ENCODE assay signal across 8 cellular contexts in the genomic region with DNA sequence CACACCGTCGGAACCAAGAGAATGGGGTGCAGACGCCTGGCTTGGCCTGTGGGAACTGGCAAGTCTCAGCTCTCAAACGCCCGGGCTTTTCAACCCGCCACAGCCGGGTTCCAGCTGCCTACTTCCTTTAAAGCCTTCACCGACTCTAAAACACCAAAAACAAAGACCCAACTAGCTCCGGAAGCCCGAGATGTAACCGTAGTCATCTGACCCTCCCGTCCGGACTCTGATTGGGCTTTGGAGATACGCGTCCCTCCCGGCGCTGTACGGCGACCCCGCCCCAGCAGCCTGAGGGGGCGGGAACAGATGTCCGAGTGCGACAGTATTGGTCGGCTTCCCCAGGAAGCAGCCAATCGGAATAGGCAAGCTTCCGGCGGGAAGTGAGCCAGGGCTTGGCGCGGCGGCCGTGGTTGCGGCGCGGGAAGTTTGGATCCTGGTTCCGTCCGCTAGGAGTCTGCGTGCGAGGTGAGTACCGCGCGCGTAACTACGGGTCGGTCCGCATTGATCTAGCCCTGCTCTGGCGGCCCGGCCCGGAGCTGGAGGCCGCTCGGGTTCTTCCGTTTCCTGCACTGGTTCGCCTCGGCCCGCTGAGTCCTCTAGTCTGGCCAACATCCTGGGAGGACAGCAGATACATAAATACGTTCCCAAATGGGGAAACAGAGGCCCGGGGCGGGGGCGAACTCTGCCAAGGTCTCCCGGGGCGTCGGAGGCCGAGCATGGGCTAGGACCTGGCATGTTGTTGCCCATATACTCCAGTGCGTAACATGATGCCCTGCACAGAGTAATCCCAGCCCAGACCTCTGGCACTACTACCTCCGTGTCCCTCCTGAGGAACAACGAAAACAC. TPM values are rescaled to one million over a fixed set of nuclear protein-coding genes. Genes with fewer than 3 reads are reported as not detected.
DNase-seq lines count a peak whose midpoint lies in the region; ATAC-seq and TF ChIP-seq lines count a peak whose summit lies in the region.

A gene (plus strand): TSS at position 371 of the 846 bp plus-strand sequence. CDS start 30,047 bp downstream, outside the sequence.

- BruUV-seq in PC-3 (replicated peaks; lab: Mats Ljungman, UMichigan) = TSS peak; percentile 68

- H3K4me2 ChIP-seq in PC-3 (ENCODE audit: low read length) = peak within 1 kb of the TSS; percentile 88

- no peak for TF ChIP-seq EP300 in Ishikawa (IDR thresholded peaks at IDR 0.05; ENCODE audit: borderline replicate concordance)

- ATAC-seq in GM21576 (IDR thresholded peaks at IDR 0.05; ENCODE audit: unreplicated experiment) (peak; percentile 97), PC-3 (peak; percentile 99)

- intact Hi-C loops in PC-3 (cut with micrococcal nuclease) = loop anchor here (5.0 kb wide), 2 partner anchors 155 to 170 kb away; no protein-coding TSS in a partner anchor

- H3K4me1 ChIP-seq in PC-3 (ENCODE audit: insufficient read depth, low read length) = peaks cover 5% of the 10 kb centered on the region; the same call in 1 of the 2 replicates

- no peaks in the 10 kb centered on the region for H3K36me3 ChIP-seq in PC-3 (ENCODE audit: low read depth, low read length)

- peak within 1 kb of the TSS; percentile 29; the same call in 1 of the 2 replicates for H3K27ac ChIP-seq in PC-3 (ENCODE audit: low read length)

- H3K9me3 ChIP-seq in PC-3 (ENCODE audit: low read length) = no peaks in the 10 kb centered on the region

- H3K4me3 ChIP-seq in PC-3 (ENCODE audit: low read length) = peak within 1 kb of the TSS; percentile 75
- H3K4me3 ChIP-seq in epithelial cell of proximal tubule (ENCODE audit: low read depth, low read length) = peak within 1 kb of the TSS; percentile 73

- H3K79me2 ChIP-seq in PC-3 (ENCODE audit: low read length) = peaks cover 38% of the 10 kb centered on the region

- no peaks in the 10 kb centered on the region for H3K27me3 ChIP-seq in PC-3 (ENCODE audit: low read length)

- POLR2A ChIA-PET in PC-3 (lab: Charles Lee; ENCODE audit: unreplicated experiment) = interaction anchor here (0.6 to 0.9 kb wide), 2 partner anchors 329 to 1312 kb away, joined by 4 to 17 read pairs; a partner anchor contains a TSS

- H2AFZ ChIP-seq in PC-3 (ENCODE audit: low read length) = peak within 1 kb of the TSS; percentile 81

- CTCF ChIA-PET in PC-3 (lab: Charles Lee) = interaction anchor here (0.6 kb wide), 1 partner anchor 266 kb away, joined by 3 read pairs; no protein-coding TSS in a partner anchor

- H3K9ac ChIP-seq in PC-3 (ENCODE audit: low read length) = peak within 1 kb of the TSS; percentile 86

- no peaks in the 10 kb centered on the region for H3F3A ChIP-seq in PC-3 (ENCODE audit: low read length, unreplicated experiment)

- no peak for TF ChIP-seq CTCF in PC-3 (conservative IDR thresholded peaks at IDR 0.05; ENCODE audit: low read depth, low read length)
- TF ChIP-seq CTCF in epithelial cell of proximal tubule (conservative IDR thresholded peaks at IDR 0.05; ENCODE audit: low read depth, low read length) = peak; percentile 25

- H3K9me2 ChIP-seq in PC-3 (replicated peaks; ENCODE audit: low read length) = no peaks in the 10 kb centered on the region

- DNase-seq in DMS53 (lab: John Stamatoyannopoulos, UW) (peak; percentile 97), PC-3 (peak; percentile 96), activated T-cell treated with anti-CD3 and anti-CD28 coated beads for 48 hours (ENCODE audit: low read depth) (peak; percentile 92), epithelial cell of proximal tubule (ENCODE audit: low read depth) (peak; percentile 68), mucosa of gallbladder (ENCODE audit: low spot score) (peak; percentile 97)
- peak; percentile 85 to 88 for DNase-seq in stimulated activated CD8-positive, alpha-beta memory T cell treated with anti-CD3 and anti-CD28 coated beads, Interleukin-4, amount 100 ng/mL, for 4 hours (ENCODE audit: low read depth in 2 of 2, low spot score in 1 of 2)

- no peak for TF ChIP-seq RAD21 in Ishikawa (IDR thresholded peaks at IDR 0.05; ENCODE audit: low read depth)

- no peaks in the 10 kb centered on the region for H4K20me1 ChIP-seq in PC-3 (ENCODE audit: low read length)

TF ChIP-seq in Ishikawa, 13 proteins besides CTCF, POLR2A, EP300 and RAD21:
- TF ChIP-seq EGR1 (IDR thresholded peaks at IDR 0.05) (0 out of 2 replicates have a peak, but pooled peaks have one; percentile 10), FOXM1 (IDR thresholded peaks at IDR 0.05; ENCODE audit: borderline replicate concordance, low read depth) (0 out of 2 replicates have a peak, but pooled peaks have one; percentile 33), TEAD4 (IDR thresholded peaks at IDR 0.05) (no peak), NFIC (IDR thresholded peaks at IDR 0.05) (peak; percentile 63; the same call in 1 of the 2 replicates), CREB1 (IDR thresholded peaks at IDR 0.05; ENCODE audit: low read depth) (no peak; the same call in 1 of the 2 replicates), ZBTB7A (IDR thresholded peaks at IDR 0.05; ENCODE audit: low read depth) (no peak), YY1 (IDR thresholded peaks at IDR 0.05; ENCODE audit: low read depth) (no peak), TAF1 (IDR thresholded peaks at IDR 0.05; ENCODE audit: low read depth) (peak; percentile 72; the same call in 1 of the 2 replicates), TCF12 (IDR thresholded peaks at IDR 0.05; ENCODE audit: low read depth) (no peak; the same call in 1 of the 2 replicates), CEBPB (IDR thresholded peaks at IDR 0.05) (no peak)
- TF ChIP-seq, protein P1, sequence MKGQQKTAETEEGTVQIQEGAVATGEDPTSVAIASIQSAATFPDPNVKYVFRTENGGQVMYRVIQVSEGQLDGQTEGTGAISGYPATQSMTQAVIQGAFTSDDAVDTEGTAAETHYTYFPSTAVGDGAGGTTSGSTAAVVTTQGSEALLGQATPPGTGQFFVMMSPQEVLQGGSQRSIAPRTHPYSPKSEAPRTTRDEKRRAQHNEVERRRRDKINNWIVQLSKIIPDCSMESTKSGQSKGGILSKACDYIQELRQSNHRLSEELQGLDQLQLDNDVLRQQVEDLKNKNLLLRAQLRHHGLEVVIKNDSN (IDR thresholded peaks at IDR 0.05) = peak; percentile 88
- TF ChIP-seq, protein P2, sequence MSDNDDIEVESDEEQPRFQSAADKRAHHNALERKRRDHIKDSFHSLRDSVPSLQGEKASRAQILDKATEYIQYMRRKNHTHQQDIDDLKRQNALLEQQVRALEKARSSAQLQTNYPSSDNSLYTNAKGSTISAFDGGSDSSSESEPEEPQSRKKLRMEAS (IDR thresholded peaks at IDR 0.05) = peak; percentile 90
- TF ChIP-seq, protein P3, sequence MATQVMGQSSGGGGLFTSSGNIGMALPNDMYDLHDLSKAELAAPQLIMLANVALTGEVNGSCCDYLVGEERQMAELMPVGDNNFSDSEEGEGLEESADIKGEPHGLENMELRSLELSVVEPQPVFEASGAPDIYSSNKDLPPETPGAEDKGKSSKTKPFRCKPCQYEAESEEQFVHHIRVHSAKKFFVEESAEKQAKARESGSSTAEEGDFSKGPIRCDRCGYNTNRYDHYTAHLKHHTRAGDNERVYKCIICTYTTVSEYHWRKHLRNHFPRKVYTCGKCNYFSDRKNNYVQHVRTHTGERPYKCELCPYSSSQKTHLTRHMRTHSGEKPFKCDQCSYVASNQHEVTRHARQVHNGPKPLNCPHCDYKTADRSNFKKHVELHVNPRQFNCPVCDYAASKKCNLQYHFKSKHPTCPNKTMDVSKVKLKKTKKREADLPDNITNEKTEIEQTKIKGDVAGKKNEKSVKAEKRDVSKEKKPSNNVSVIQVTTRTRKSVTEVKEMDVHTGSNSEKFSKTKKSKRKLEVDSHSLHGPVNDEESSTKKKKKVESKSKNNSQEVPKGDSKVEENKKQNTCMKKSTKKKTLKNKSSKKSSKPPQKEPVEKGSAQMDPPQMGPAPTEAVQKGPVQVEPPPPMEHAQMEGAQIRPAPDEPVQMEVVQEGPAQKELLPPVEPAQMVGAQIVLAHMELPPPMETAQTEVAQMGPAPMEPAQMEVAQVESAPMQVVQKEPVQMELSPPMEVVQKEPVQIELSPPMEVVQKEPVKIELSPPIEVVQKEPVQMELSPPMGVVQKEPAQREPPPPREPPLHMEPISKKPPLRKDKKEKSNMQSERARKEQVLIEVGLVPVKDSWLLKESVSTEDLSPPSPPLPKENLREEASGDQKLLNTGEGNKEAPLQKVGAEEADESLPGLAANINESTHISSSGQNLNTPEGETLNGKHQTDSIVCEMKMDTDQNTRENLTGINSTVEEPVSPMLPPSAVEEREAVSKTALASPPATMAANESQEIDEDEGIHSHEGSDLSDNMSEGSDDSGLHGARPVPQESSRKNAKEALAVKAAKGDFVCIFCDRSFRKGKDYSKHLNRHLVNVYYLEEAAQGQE (IDR thresholded peaks at IDR 0.05; ENCODE audit: low read depth) = no peak

RNA-seq across cellular contexts. Expression of the gene that starts here (rescaled TPM):
- total RNA-seq in PC-3 (2014; rRNA removed) (10.3 and 18.7 TPM in 2 replicates), epithelial cell of proximal tubule (13.0 and 18.4 TPM in 2 replicates), mucosa of gallbladder (1.2 TPM)

Comparison
In these comparisons a context has a peak if more than half of its experiments do, and no peak if none do; other contexts are left out.
1. Peak in every context shown above with its lines: DNase-seq, ATAC-seq, H3K4me3 ChIP-seq and H3K27ac ChIP-seq.